Comparison of ENCODE assay signal across 23 cellular contexts in genomic region chr14:30728471-30728870, GRCh38.
DNase-seq lines count a peak whose midpoint lies in the region; ATAC-seq, FAIRE-seq and TF ChIP-seq lines count a peak whose summit lies in the region.
"Had no signal": no experiment of that assay in that cellular context is flagged by ENCODE, and none has a peak within 500 bp of the region (broad histone marks: within the 10 kb centered on the region; RNA-seq: fewer than 3 reads in every experiment).

No MANE protein-coding gene starts in this region.

- H3K23ac ChIP-seq in mesendoderm (ENCODE audit: low read length): no peak overlapping the region

- H4K5ac ChIP-seq in mesendoderm (ENCODE audit: low read length): no peak overlapping the region

- H4K20me1 ChIP-seq in HepG2 (ENCODE audit: insufficient read depth, low read length): no peaks in the 10 kb centered on the region

- H3K27ac ChIP-seq in HepG2 (ENCODE audit: extremely low read length, insufficient read depth, low read length) (no peak overlapping the region), right lobe of liver (no peak overlapping the region), mesendoderm (ENCODE audit: low read depth, low read length) (no peak overlapping the region), upper lobe of right lung (no peak overlapping the region)
- H3K27ac ChIP-seq: 22Rv1; A549; BLaER1 treated with 17β-estradiol and CSF1 and Interleukin-3, amounts not matched to agents 10 nM and 100 nM; C4-2B had no signal

- H2BK15ac ChIP-seq in mesendoderm (replicated peaks; ENCODE audit: low read depth): no peak overlapping the region

- H3K9me3 ChIP-seq in HepG2 (ENCODE audit: low read length) (no peaks in the 10 kb centered on the region), right lobe of liver (no peaks in the 10 kb centered on the region), upper lobe of right lung (no peaks in the 10 kb centered on the region)
- H3K9me3 ChIP-seq: A549, Caco-2 had no signal

- in situ Hi-C loops in HepG2 (cut with HindIII; ENCODE audit: extremely low pct_ligation_motif_present, low pct_unique_long_range_greater_than_20kb): no loop called here

- CTCF ChIA-PET in HepG2 (lab: Yijun Ruan, JAX; ENCODE audit: low intra/inter-chr PET ratio, low total read pairs): no interaction called here

- H3K4ac ChIP-seq in mesendoderm (ENCODE audit: low read depth, low read length): no peak overlapping the region

- H3K36me3 Mint-ChIP-seq in neural crest cell (ENCODE audit: low read depth): peaks cover 46% of the 10 kb centered on the region

- no peak overlapping the region for H2AFZ ChIP-seq in HepG2 (ENCODE audit: low read length)

- H3K27me3 Mint-ChIP-seq in neural crest cell (ENCODE audit: low read depth): no peaks in the 10 kb centered on the region
- H3K27me3 Mint-ChIP-seq: B cell; CD4-positive, alpha-beta T cell had no signal

- intact Hi-C loops in HepG2 (cut with micrococcal nuclease; ENCODE audit: unreplicated experiment) (no loop called here), right lobe of liver (cut with DNase I) (no loop called here), upper lobe of right lung (cut with DNase I) (no loop called here)

- H4K8ac ChIP-seq in mesendoderm (ENCODE audit: low read depth, low read length): no peak overlapping the region

- H3K56ac ChIP-seq in mesendoderm (ENCODE audit: low read length): no peak overlapping the region

- H3K4me2 ChIP-seq in HepG2 (ENCODE audit: low read depth, low read length) (no peak overlapping the region), mesendoderm (ENCODE audit: low read length) (no peak overlapping the region)
- H3K4me2 ChIP-seq: A549; BLaER1 treated with 17β-estradiol and CSF1 and Interleukin-3, amounts not matched to agents 10 nM and 100 nM had no signal

- FAIRE-seq in HepG2 (lab: Jason Lieb, UNC): no peak
- FAIRE-seq: A549, D721Med, G401.6, GM12878, GM12892, GM18507 had no signal

- TF ChIP-seq CTCF in HepG2 (CRISPR knock-in tag; IDR thresholded peaks at IDR 0.05): no peak
- TF ChIP-seq CTCF in right lobe of liver (IDR thresholded peaks at IDR 0.05): no peak
- no peak for TF ChIP-seq CTCF in neural crest cell (conservative IDR thresholded peaks at IDR 0.05)
- TF ChIP-seq CTCF in upper lobe of right lung (IDR thresholded peaks at IDR 0.05): no peak

- H2BK120ac ChIP-seq in mesendoderm (ENCODE audit: low read depth, low read length): no peak overlapping the region

- H2BK5ac ChIP-seq in mesendoderm (ENCODE audit: low read length): no peak overlapping the region

- no peak for TF ChIP-seq EP300 in HepG2 (IDR thresholded peaks at IDR 0.05; ENCODE audit: low read depth in 2 of 2, low read length in 2 of 2)
- TF ChIP-seq EP300 in HepG2 (CRISPR knock-in tag; IDR thresholded peaks at IDR 0.05; ENCODE audit: borderline replicate concordance): no peak

- H3K79me1 ChIP-seq in mesendoderm (ENCODE audit: low read length): no peaks in the 10 kb centered on the region

- DNase-seq in HepG2 (ENCODE audit: low spot score) (no peak), right lobe of liver (no peak), mesendoderm (peak; percentile 5), neural crest cell (ENCODE audit: low read depth, low spot score) (no peak), GDM1 (lab: John Stamatoyannopoulos, UW) (no peak), NCI-H1105 (lab: John Stamatoyannopoulos, UW) (no peak), upper lobe of right lung (no peak)
- DNase-seq: AML-193; Caco-2; Calu3; CD4-positive, alpha-beta T cell; CD8-positive, alpha-beta T cell; DMS79 treated with DMSO at 0.1 percent for 48 hours had no signal

- H3K9me3 Mint-ChIP-seq in neural crest cell: peaks cover 4% of the 10 kb centered on the region
- H3K9me3 Mint-ChIP-seq: CD4-positive, alpha-beta T cell had no signal

- no peak overlapping the region for H3K18ac ChIP-seq in mesendoderm (ENCODE audit: low read length)

- H3K4me1 ChIP-seq in HepG2 (ENCODE audit: insufficient read depth, low read length): no peaks in the 10 kb centered on the region
- no peaks in the 10 kb centered on the region for H3K4me1 ChIP-seq in right lobe of liver
- no peaks in the 10 kb centered on the region for H3K4me1 ChIP-seq in mesendoderm (ENCODE audit: control insufficient read depth, low read depth, low read length)
- no peaks in the 10 kb centered on the region for H3K4me1 ChIP-seq in upper lobe of right lung
- H3K4me1 ChIP-seq: A549, Caco-2 had no signal

- H3K36me3 ChIP-seq in HepG2 (replicated peaks in 1 of 2; ENCODE audit: control insufficient read depth in 1 of 2, insufficient read depth in 2 of 2, low read length in 2 of 2) (peaks cover 23 to 58% of the 10 kb centered on the region in 2 experiments), right lobe of liver (peaks cover 0 to 10% (median 3%) of the 10 kb centered on the region in 4 donors), mesendoderm (ENCODE audit: control insufficient read depth, insufficient read depth, low read length) (no peaks in the 10 kb centered on the region), upper lobe of right lung (peaks cover 28% of the 10 kb centered on the region)

- no peak overlapping the region for H3K4me3 Mint-ChIP-seq in neural crest cell
- H3K4me3 Mint-ChIP-seq: B cell; CD4-positive, alpha-beta T cell; CD8-positive, alpha-beta T cell had no signal

- H3K27me3 ChIP-seq in HepG2 (ENCODE audit: control insufficient read depth in 1 of 2, insufficient read depth in 2 of 2, low read length in 2 of 2): no peaks in the 10 kb centered on the region
- H3K27me3 ChIP-seq in right lobe of liver: no peaks in the 10 kb centered on the region
- H3K27me3 ChIP-seq in mesendoderm (ENCODE audit: insufficient read depth, low read length, poor library complexity): no peaks in the 10 kb centered on the region
- H3K27me3 ChIP-seq in upper lobe of right lung: no peaks in the 10 kb centered on the region
- H3K27me3 ChIP-seq: BLaER1 treated with 17β-estradiol and CSF1 and Interleukin-3, amounts not matched to agents 10 nM and 100 nM had no signal

- BruUV-seq in HepG2 (replicated peaks; lab: Mats Ljungman, UMichigan): no TSS peak

- no peak overlapping the region for H3K9ac ChIP-seq in HepG2 (ENCODE audit: insufficient read depth, low read depth, low read length)
- H3K9ac ChIP-seq in mesendoderm (ENCODE audit: low read length): no peak overlapping the region
- H3K9ac ChIP-seq: BLaER1 treated with 17β-estradiol and CSF1 and Interleukin-3, amounts not matched to agents 10 nM and 100 nM had no signal

- 98% methylated on average over 5 of the region's 5 CpGs for WGBS in HepG2 (ENCODE audit: low lambda C conversion rate)
- WGBS in right lobe of liver (ENCODE audit: insufficient coverage, low coverage, low lambda C conversion rate, missing lambda C conversion rate): 97% methylated on average over 5 of the region's 5 CpGs
- WGBS in mesendoderm (ENCODE audit: extremely low coverage, insufficient coverage, low lambda C conversion rate): no CpG with 5 or more reads among the region's 5 CpGs

- ATAC-seq in HepG2 (no peak; the same call in 1 of the 3 replicates), right lobe of liver (no peak), upper lobe of right lung (no peak)
- ATAC-seq: A549; CD8-positive, alpha-beta T cell; GM12878 had no signal

- no peak for TF ChIP-seq RAD21 in HepG2 (CRISPR knock-in tag; IDR thresholded peaks at IDR 0.05)

- H3K79me2 ChIP-seq in HepG2 (ENCODE audit: insufficient read depth, low read length): no peaks in the 10 kb centered on the region
- no peaks in the 10 kb centered on the region for H3K79me2 ChIP-seq in mesendoderm (ENCODE audit: control insufficient read depth, insufficient read depth, low read length)

- H3K27ac Mint-ChIP-seq in neural crest cell (ENCODE audit: unreplicated experiment): peak overlapping the region; percentile 10
- H3K27ac Mint-ChIP-seq: B cell; CD4-positive, alpha-beta T cell; CD8-positive, alpha-beta T cell had no signal

- POLR2A ChIA-PET in HepG2 (lab: Yijun Ruan, JAX): no interaction called here

- no peak overlapping the region for H2AK5ac ChIP-seq in mesendoderm (ENCODE audit: low read length)

- no peak for TF ChIP-seq POLR2A in HepG2 (IDR thresholded peaks at IDR 0.05; ENCODE audit: insufficient read depth in 1 of 2, low read depth in 2 of 2, low read length in 2 of 2)
- TF ChIP-seq POLR2A in right lobe of liver (IDR thresholded peaks at IDR 0.05): no peak

- no peaks in the 10 kb centered on the region for H3K4me1 Mint-ChIP-seq in neural crest cell

- H3K4me3 ChIP-seq in HepG2 (replicated peaks in 1 of 3; ENCODE audit: insufficient read depth in 1 of 3, low read depth in 2 of 3, low read length in 3 of 3) (no peak overlapping the region), right lobe of liver (no peak overlapping the region), mesendoderm (ENCODE audit: low read length) (no peak overlapping the region), upper lobe of right lung (no peak overlapping the region)
- H3K4me3 ChIP-seq: A549; BLaER1 treated with 17β-estradiol and CSF1 and Interleukin-3, amounts not matched to agents 10 nM and 100 nM; GM12878 had no signal

TF ChIP-seq in HepG2, 621 proteins besides CTCF, POLR2A, EP300 and RAD21:
- TF ChIP-seq MEIS1 (CRISPR knock-in tag; IDR thresholded peaks at IDR 0.05; ENCODE audit: borderline replicate concordance) (no peak), TAF15 (IDR thresholded peaks at IDR 0.05; ENCODE audit: low read depth, low read length, poor library complexity, severe bottlenecking) (no peak), RBM22 (optimal IDR thresholded peaks at IDR 0.05; ENCODE audit: low read length) (peak; percentile 23)
